1 cellular context compared by ENCODE assay signal in genomic region chr6:33417127-33417902, GRCh38.
TF ChIP-seq lines count a peak whose summit lies in the region.

No MANE protein-coding gene starts in this region.

TF ChIP-seq in K562, 482 proteins besides CTCF, POLR2A, EP300 and RAD21 (continued from another document and continues in another):
- TF ChIP-seq CREB1 (IDR thresholded peaks at IDR 0.05): no peak
- 0 out of 2 replicates have a peak, but pooled peaks have one; percentile 49 for TF ChIP-seq CREB1 (CRISPR knock-in tag; IDR thresholded peaks at IDR 0.05)
- no peak for TF ChIP-seq E2F5 (CRISPR knock-in tag; IDR thresholded peaks at IDR 0.05)
- TF ChIP-seq, protein P1, sequence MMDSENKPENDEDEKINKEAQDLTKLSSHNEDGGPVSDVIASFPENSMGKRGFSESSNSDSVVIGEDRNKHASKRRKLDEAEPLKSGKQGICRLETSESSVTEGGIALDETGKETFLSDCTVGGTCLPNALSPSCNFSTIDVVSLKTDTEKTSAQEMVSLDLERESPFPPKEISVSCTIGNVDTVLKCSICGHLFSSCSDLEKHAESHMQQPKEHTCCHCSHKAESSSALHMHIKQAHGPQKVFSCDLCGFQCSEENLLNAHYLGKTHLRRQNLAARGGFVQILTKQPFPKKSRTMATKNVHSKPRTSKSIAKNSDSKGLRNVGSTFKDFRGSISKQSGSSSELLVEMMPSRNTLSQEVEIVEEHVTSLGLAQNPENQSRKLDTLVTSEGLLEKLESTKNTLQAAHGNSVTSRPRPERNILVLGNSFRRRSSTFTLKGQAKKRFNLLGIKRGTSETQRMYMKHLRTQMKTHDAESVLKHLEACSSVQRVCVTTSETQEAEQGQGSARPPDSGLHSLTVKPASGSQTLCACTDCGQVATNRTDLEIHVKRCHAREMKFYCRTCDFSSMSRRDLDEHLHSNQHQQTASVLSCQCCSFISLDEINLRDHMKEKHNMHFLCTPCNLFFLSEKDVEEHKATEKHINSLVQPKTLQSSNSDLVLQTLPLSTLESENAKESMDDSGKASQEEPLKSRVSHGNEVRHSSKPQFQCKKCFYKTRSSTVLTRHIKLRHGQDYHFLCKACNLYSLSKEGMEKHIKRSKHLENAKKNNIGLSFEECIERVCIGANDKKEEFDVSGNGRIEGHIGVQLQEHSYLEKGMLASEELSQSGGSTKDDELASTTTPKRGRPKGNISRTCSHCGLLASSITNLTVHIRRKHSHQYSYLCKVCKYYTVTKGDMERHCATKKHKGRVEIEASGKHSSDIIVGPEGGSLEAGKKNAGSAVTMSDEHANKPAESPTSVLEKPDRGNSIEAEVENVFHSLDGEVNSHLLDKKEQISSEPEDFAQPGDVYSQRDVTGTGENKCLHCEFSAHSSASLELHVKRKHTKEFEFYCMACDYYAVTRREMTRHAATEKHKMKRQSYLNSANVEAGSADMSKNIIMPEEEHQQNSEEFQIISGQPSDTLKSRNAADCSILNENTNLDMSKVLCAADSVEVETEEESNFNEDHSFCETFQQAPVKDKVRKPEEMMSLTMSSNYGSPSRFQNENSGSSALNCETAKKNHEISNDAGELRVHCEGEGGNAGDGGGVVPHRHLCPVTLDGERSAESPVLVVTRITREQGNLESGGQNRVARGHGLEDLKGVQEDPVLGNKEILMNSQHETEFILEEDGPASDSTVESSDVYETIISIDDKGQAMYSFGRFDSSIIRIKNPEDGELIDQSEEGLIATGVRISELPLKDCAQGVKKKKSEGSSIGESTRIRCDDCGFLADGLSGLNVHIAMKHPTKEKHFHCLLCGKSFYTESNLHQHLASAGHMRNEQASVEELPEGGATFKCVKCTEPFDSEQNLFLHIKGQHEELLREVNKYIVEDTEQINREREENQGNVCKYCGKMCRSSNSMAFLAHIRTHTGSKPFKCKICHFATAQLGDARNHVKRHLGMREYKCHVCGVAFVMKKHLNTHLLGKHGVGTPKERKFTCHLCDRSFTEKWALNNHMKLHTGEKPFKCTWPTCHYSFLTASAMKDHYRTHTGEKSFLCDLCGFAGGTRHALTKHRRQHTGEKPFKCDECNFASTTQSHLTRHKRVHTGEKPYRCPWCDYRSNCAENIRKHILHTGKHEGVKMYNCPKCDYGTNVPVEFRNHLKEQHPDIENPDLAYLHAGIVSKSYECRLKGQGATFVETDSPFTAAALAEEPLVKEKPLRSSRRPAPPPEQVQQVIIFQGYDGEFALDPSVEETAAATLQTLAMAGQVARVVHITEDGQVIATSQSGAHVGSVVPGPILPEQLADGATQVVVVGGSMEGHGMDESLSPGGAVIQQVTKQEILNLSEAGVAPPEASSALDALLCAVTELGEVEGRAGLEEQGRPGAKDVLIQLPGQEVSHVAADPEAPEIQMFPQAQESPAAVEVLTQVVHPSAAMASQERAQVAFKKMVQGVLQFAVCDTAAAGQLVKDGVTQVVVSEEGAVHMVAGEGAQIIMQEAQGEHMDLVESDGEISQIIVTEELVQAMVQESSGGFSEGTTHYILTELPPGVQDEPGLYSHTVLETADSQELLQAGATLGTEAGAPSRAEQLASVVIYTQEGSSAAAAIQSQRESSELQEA (IDR thresholded peaks at IDR 0.05; ENCODE audit: low read depth): no peak
- TF ChIP-seq ZNF274 (IDR thresholded peaks at IDR 0.05; ENCODE audit: borderline replicate concordance, low read depth, low read length): no peak
- no peak for TF ChIP-seq MBD2 (IDR thresholded peaks at IDR 0.05; ENCODE audit: borderline replicate concordance, low read depth)
- TF ChIP-seq ZFPM2 (CRISPR knock-in tag; IDR thresholded peaks at IDR 0.05): no peak
- no peak for TF ChIP-seq ZBTB12 (CRISPR knock-in tag; IDR thresholded peaks at IDR 0.05)
- no peak for TF ChIP-seq HIVEP1 (CRISPR knock-in tag; IDR thresholded peaks at IDR 0.05)
- TF ChIP-seq PHF21A (IDR thresholded peaks at IDR 0.05; ENCODE audit: borderline replicate concordance, low read depth): no peak
- no peak for TF ChIP-seq PTBP1 (IDR thresholded peaks at IDR 0.05; ENCODE audit: low read depth, low read length)
- no peak for TF ChIP-seq ZHX1 (conservative IDR thresholded peaks at IDR 0.05; ENCODE audit: low read length)
- TF ChIP-seq HDAC2 (IDR thresholded peaks at IDR 0.05): no peak
- TF ChIP-seq TFAP4 (CRISPR knock-in tag; IDR thresholded peaks at IDR 0.05; ENCODE audit: borderline replicate concordance): 0 out of 2 replicates have a peak, but pooled peaks have one; percentile 17
- no peak for TF ChIP-seq PHB (CRISPR knock-in tag; IDR thresholded peaks at IDR 0.05)
- no peak for TF ChIP-seq BCOR (IDR thresholded peaks at IDR 0.05)
- TF ChIP-seq SMAD3 (CRISPR knock-in tag; conservative IDR thresholded peaks at IDR 0.05): no peak
- TF ChIP-seq BRD9 (IDR thresholded peaks at IDR 0.05; ENCODE audit: low read depth, partially characterized antibody): peak; percentile 20
- TF ChIP-seq THAP7 (CRISPR knock-in tag; IDR thresholded peaks at IDR 0.05): no peak
- TF ChIP-seq ZBTB40 (IDR thresholded peaks at IDR 0.05): no peak
- no peak; the same call in 1 of the 2 replicates for TF ChIP-seq ZBTB40 (CRISPR knock-in tag; IDR thresholded peaks at IDR 0.05)
- peak; percentile 87 for TF ChIP-seq JUND (IDR thresholded peaks at IDR 0.05; ENCODE audit: borderline replicate concordance, low read depth, low read length)
- peak; percentile 65; the same call in 2 of the 3 replicates for TF ChIP-seq JUND (tag; IDR thresholded peaks at IDR 0.05; ENCODE audit: borderline replicate concordance, low read depth, low read length)
- TF ChIP-seq ZNF586 (CRISPR knock-in tag; conservative IDR thresholded peaks at IDR 0.05): no peak
- no peak for TF ChIP-seq TEAD1 (CRISPR knock-in tag; IDR thresholded peaks at IDR 0.05)
- no peak for TF ChIP-seq ZBTB9 (CRISPR knock-in tag; IDR thresholded peaks at IDR 0.05)
- TF ChIP-seq POLR2AphosphoS5 (IDR thresholded peaks at IDR 0.05; ENCODE audit: control insufficient read depth, insufficient read depth, low read depth, low read length): peak; percentile 11; the same call in 1 of the 2 replicates
- TF ChIP-seq BRCA1 (IDR thresholded peaks at IDR 0.05): no peak
- no peak for TF ChIP-seq BRCA1 (CRISPR knock-in tag; IDR thresholded peaks at IDR 0.05)
